12 cellular contexts compared by ENCODE assay signal in the genomic region with DNA sequence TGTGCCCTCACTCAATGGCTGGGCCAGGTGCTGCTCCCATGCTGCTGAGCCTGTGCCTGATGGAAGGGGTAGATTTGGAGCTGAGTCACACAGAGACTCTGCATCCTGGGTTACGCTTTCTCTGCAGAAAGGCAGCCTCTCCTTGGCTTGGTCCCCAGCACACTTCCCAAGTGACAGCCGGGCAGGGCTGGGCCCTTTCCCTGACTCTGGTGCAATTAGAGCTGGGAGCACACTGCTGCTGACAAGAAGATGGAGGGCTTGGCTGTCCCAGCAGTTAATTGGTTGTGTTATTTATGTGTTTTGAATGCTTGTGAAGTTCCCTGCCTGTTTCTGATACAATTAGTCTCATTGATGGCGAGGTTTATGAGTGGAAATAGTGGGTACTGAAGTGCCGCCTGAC.
"Had no signal": no experiment of that assay in that cellular context is flagged by ENCODE, and none has a peak within 500 bp of the region (broad histone marks: within the 10 kb centered on the region; RNA-seq: fewer than 3 reads in every experiment).

No MANE protein-coding gene starts in this region.

- H3K4me1 ChIP-seq: stomach, uterus had no signal

- H3K4me3 ChIP-seq: stomach, thoracic aorta, uterus had no signal

- H3K36me3 ChIP-seq: brain microvascular endothelial cell, stomach, thoracic aorta, uterus had no signal

- H3K27ac ChIP-seq: brain microvascular endothelial cell, stomach, thoracic aorta, uterus had no signal

- H3K27me3 ChIP-seq: brain microvascular endothelial cell, uterus had no signal

- DNase-seq: activated CD4-positive, alpha-beta T cell treated with anti-CD3 and anti-CD28 coated beads, Interleukin-2, amount 50 U/mL, for 1 hour; activated T-cell treated with anti-CD3 and anti-CD28 coated beads, Interleukin-2, amount 50 U/mL, for 1 hour; amniotic stem cell; brain microvascular endothelial cell; glutamatergic neuron; immature natural killer cell; left colon; stimulated activated CD4-positive, alpha-beta T cell treated with anti-CD3 and anti-CD28 coated beads, Interleukin-4, amount 100 ng/mL, for 1 hour; stomach; T-helper 2 cell; uterus had no signal

- H3K9me3 ChIP-seq: stomach, thoracic aorta, uterus had no signal
